Comparison of ENCODE assay signal across 21 cellular contexts in the genomic region with DNA sequence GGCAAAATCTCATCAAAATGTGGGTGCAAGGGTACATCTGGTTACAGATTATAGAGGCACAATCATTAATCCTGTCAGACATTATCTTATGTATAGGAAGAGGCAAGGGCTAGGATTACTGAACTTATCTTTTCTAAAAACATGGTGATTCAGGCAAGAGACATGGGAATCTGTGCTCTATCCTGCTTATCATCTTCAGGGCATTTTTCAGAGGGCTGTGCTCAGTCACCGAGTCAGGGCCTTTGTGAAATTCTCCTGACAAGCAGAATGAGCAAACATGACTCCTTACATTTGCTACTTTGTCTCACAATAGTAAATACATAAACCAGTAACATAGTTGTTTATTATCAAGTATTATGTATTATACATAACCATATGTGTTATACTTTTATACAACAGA.
DNase-seq lines count a peak whose midpoint lies in the region; ATAC-seq, FAIRE-seq and TF ChIP-seq lines count a peak whose summit lies in the region.
"Had no signal": no experiment of that assay in that cellular context is flagged by ENCODE, and none has a peak within 500 bp of the region (broad histone marks: within the 10 kb centered on the region; RNA-seq: fewer than 3 reads in every experiment).

No MANE protein-coding gene starts in this region.

- POLR2A ChIA-PET in MCF 10A (lab: Yijun Ruan, JAX), result no interaction called here

- H3K36me3 Mint-ChIP-seq in MCF 10A (ENCODE audit: insufficient read depth, unreplicated experiment), result no peaks in the 10 kb centered on the region
- no peaks in the 10 kb centered on the region for H3K36me3 Mint-ChIP-seq in stimulated activated effector memory CD8-positive, alpha-beta T cell treated with anti-CD3 and anti-CD28 coated beads, Interleukin-12 subunit alpha, Interleukin-12 subunit beta, amount 100 ng/mL, for 72 hours

- CTCF ChIA-PET in mammary epithelial cell (lab: Charles Lee; ENCODE audit: low non-redundant PET) (no interaction called here), MCF 10A (lab: Yijun Ruan, JAX) (no interaction called here)

- H3K9me3 ChIP-seq in mammary epithelial cell (replicated peaks; ENCODE audit: insufficient read depth, low read length), result no peaks in the 10 kb centered on the region
- H3K9me3 ChIP-seq in keratinocyte (ENCODE audit: control insufficient read depth, low read depth, low read length), result no peaks in the 10 kb centered on the region
- H3K9me3 ChIP-seq: A549, Caco-2 had no signal

- intact Hi-C loops in mammary epithelial cell (cut with micrococcal nuclease), result no loop called here
- intact Hi-C loops in MCF 10A (cut with micrococcal nuclease), result no loop called here

- H3K27me3 Mint-ChIP-seq in MCF 10A (ENCODE audit: insufficient read depth, unreplicated experiment), result no peaks in the 10 kb centered on the region
- H3K27me3 Mint-ChIP-seq: CD4-positive, alpha-beta T cell had no signal

- dilution Hi-C loops in mammary epithelial cell (cut with HindIII; ENCODE audit: low sequenced_read_pairs), result no loop called here
- dilution Hi-C loops in keratinocyte (cut with MboI; ENCODE audit: extremely low pct_ligation_motif_present, low sequenced_read_pairs), result no loop called here

- H3K36me3 ChIP-seq in mammary epithelial cell (ENCODE audit: insufficient read depth, low read length) (no peaks in the 10 kb centered on the region), keratinocyte (ENCODE audit: control insufficient read depth in 2 of 2, extremely low read depth in 1 of 2, insufficient read depth in 2 of 2, low read length in 2 of 2) (no peaks in the 10 kb centered on the region)

- peak overlapping the region; percentile 5 for H2AFZ ChIP-seq in mammary epithelial cell (ENCODE audit: low read depth, low read length)
- no peak overlapping the region for H2AFZ ChIP-seq in keratinocyte (ENCODE audit: control insufficient read depth, low read length)

- in situ Hi-C loops in mammary epithelial cell (cut with MboI; ENCODE audit: low sequenced_read_pairs in 2 of 2), result no loop called here

- H3K9me1 ChIP-seq in keratinocyte (ENCODE audit: control insufficient read depth, extremely low read depth, insufficient read depth, low read length), result no peaks in the 10 kb centered on the region

- DNase-seq in mammary epithelial cell (no peak), MCF 10A (ENCODE audit: unreplicated experiment) (no peak), cardiac fibroblast (ENCODE audit: low read depth in 2 of 2) (peak; percentile 1 to 6), keratinocyte (ENCODE audit: low read depth, low spot score) (no peak), ecto neural progenitor cell (ENCODE audit: low spot score) (no peak), GOT3 (lab: John Stamatoyannopoulos, UW) (no peak)
- no peak for DNase-seq in activated CD8-positive, alpha-beta memory T cell treated with anti-CD3 and anti-CD28 coated beads, Interleukin-2, amount 50 U/mL, for 48 hours
- no peak for DNase-seq in stimulated activated effector memory CD8-positive, alpha-beta T cell treated with anti-CD3 and anti-CD28 coated beads, Interleukin-12 subunit alpha, Interleukin-12 subunit beta, amount 100 ng/mL, for 72 hours (ENCODE audit: low spot score in 2 of 2)
- DNase-seq: AML-193; Caco-2; CD4-positive, alpha-beta T cell; GDM1; H9 had no signal

- H3K4me1 ChIP-seq in mammary epithelial cell (ENCODE audit: insufficient read depth, low read length) (peaks cover 17% of the 10 kb centered on the region), keratinocyte (ENCODE audit: control insufficient read depth, extremely low read depth, insufficient read depth, low read length) (peaks cover 20% of the 10 kb centered on the region)
- H3K4me1 ChIP-seq: A549 had no signal

- BruUV-seq in mammary epithelial cell (replicated peaks; lab: Mats Ljungman, UMichigan), result no TSS peak
- no TSS peak for BruUV-seq in MCF 10A (replicated peaks; lab: Mats Ljungman, UMichigan)

- H3K9ac ChIP-seq in mammary epithelial cell (ENCODE audit: insufficient read depth, low read length), result no peak overlapping the region
- no peak overlapping the region for H3K9ac ChIP-seq in keratinocyte (ENCODE audit: control insufficient read depth, extremely low read depth, insufficient read depth, low read length)

- no peak overlapping the region for H3K27ac Mint-ChIP-seq in MCF 10A (ENCODE audit: low read depth, unreplicated experiment)
- no peak overlapping the region for H3K27ac Mint-ChIP-seq in stimulated activated effector memory CD8-positive, alpha-beta T cell treated with anti-CD3 and anti-CD28 coated beads, Interleukin-12 subunit alpha, Interleukin-12 subunit beta, amount 100 ng/mL, for 72 hours
- H3K27ac Mint-ChIP-seq: CD4-positive, alpha-beta T cell had no signal

- no peaks in the 10 kb centered on the region for H4K20me1 ChIP-seq in mammary epithelial cell (ENCODE audit: insufficient read depth, low read length)
- H4K20me1 ChIP-seq in keratinocyte (ENCODE audit: control insufficient read depth, extremely low read depth, insufficient read depth, low read length), result no peaks in the 10 kb centered on the region

- H3K9me3 Mint-ChIP-seq in MCF 10A (ENCODE audit: unreplicated experiment), result no peaks in the 10 kb centered on the region
- peaks cover 3% of the 10 kb centered on the region for H3K9me3 Mint-ChIP-seq in stimulated activated effector memory CD8-positive, alpha-beta T cell treated with anti-CD3 and anti-CD28 coated beads, Interleukin-12 subunit alpha, Interleukin-12 subunit beta, amount 100 ng/mL, for 72 hours
- H3K9me3 Mint-ChIP-seq: CD4-positive, alpha-beta T cell; H9 had no signal

- H3K4me1 Mint-ChIP-seq in MCF 10A (ENCODE audit: insufficient read depth, unreplicated experiment), result peaks cover under 1% of the 10 kb centered on the region
- no peaks in the 10 kb centered on the region for H3K4me1 Mint-ChIP-seq in stimulated activated effector memory CD8-positive, alpha-beta T cell treated with anti-CD3 and anti-CD28 coated beads, Interleukin-12 subunit alpha, Interleukin-12 subunit beta, amount 100 ng/mL, for 72 hours
- H3K4me1 Mint-ChIP-seq: H9 had no signal

- no peak overlapping the region for H3K27ac ChIP-seq in mammary epithelial cell (ENCODE audit: insufficient read depth, low read depth, low read length)
- H3K27ac ChIP-seq in keratinocyte (ENCODE audit: control insufficient read depth, insufficient read depth, low read length), result no peak overlapping the region
- H3K27ac ChIP-seq: 22Rv1, A549, C4-2B had no signal

- peak; percentile 60 for FAIRE-seq in keratinocyte (lab: Jason Lieb, UNC)
- FAIRE-seq: A549, D721Med, GM12892, GM18507, H1, HepG2 had no signal

- no peak overlapping the region for H3K4me2 ChIP-seq in mammary epithelial cell (ENCODE audit: insufficient read depth, low read depth, low read length)
- H3K4me2 ChIP-seq in keratinocyte (ENCODE audit: control insufficient read depth, extremely low read depth, insufficient read depth, low read depth, low read length), result no peak overlapping the region
- H3K4me2 ChIP-seq: A549 had no signal

- H3K27me3 ChIP-seq in mammary epithelial cell (ENCODE audit: insufficient read depth, low read length), result no peaks in the 10 kb centered on the region
- no peaks in the 10 kb centered on the region for H3K27me3 ChIP-seq in keratinocyte (ENCODE audit: control insufficient read depth, extremely low read depth, insufficient read depth, low read length)

- H3K4me3 Mint-ChIP-seq in MCF 10A (ENCODE audit: unreplicated experiment), result no peak overlapping the region
- no peak overlapping the region for H3K4me3 Mint-ChIP-seq in stimulated activated effector memory CD8-positive, alpha-beta T cell treated with anti-CD3 and anti-CD28 coated beads, Interleukin-12 subunit alpha, Interleukin-12 subunit beta, amount 100 ng/mL, for 72 hours
- H3K4me3 Mint-ChIP-seq: CD4-positive, alpha-beta T cell; H9 had no signal

- WGBS in mammary epithelial cell (ENCODE audit: low coverage, missing lambda C conversion rate), result 77% methylated on average over 1 of the region's 1 CpG

- H3K79me2 ChIP-seq in mammary epithelial cell (ENCODE audit: insufficient read depth, low read length) (no peaks in the 10 kb centered on the region), keratinocyte (ENCODE audit: control insufficient read depth, insufficient read depth, low read length) (no peaks in the 10 kb centered on the region)

- H3K4me3 ChIP-seq in mammary epithelial cell (replicated peaks in 1 of 3; ENCODE audit: insufficient read depth in 1 of 3, low read depth in 2 of 3, low read length in 3 of 3) (no peak overlapping the region), cardiac fibroblast (replicated peaks in 1 of 2; ENCODE audit: low read depth in 2 of 2, low read length in 2 of 2) (no peak overlapping the region), keratinocyte (ENCODE audit: control insufficient read depth in 2 of 3, extremely low read depth in 1 of 3, insufficient read depth in 2 of 3, low read depth in 1 of 3, low read length in 3 of 3) (no peak overlapping the region)
- H3K4me3 ChIP-seq: A549 had no signal

- no peak for TF ChIP-seq CTCF in mammary epithelial cell (conservative IDR thresholded peaks at IDR 0.05 in 1 of 2, IDR thresholded peaks at IDR 0.05 in 1 of 2; ENCODE audit: extremely low read depth in 1 of 2, insufficient read depth in 1 of 2, low read depth in 1 of 2, low read length in 2 of 2)
- TF ChIP-seq CTCF in MCF 10A (IDR thresholded peaks at IDR 0.05; ENCODE audit: unreplicated experiment), result no peak
- TF ChIP-seq CTCF in cardiac fibroblast (IDR thresholded peaks at IDR 0.05; ENCODE audit: low read depth, low read length), result no peak
- no peak for TF ChIP-seq CTCF in keratinocyte (optimal IDR thresholded peaks at IDR 0.05 in 1 of 3, IDR thresholded peaks at IDR 0.05 in 1 of 3, conservative IDR thresholded peaks at IDR 0.05 in 1 of 3; ENCODE audit: extremely low read depth in 1 of 3, insufficient read depth in 2 of 3, low read length in 3 of 3)

- no peak for ATAC-seq in stimulated activated effector memory CD8-positive, alpha-beta T cell treated with anti-CD3 and anti-CD28 coated beads, Interleukin-12 subunit alpha, Interleukin-12 subunit beta, amount 100 ng/mL, for 72 hours
- ATAC-seq: A549, HepG2 had no signal

Comparison
In these comparisons a context has a peak if more than half of its experiments do, and no peak if none do; other contexts are left out.
1. DNase-seq: peak in cardiac fibroblast (2 of 2); none in mammary epithelial cell (single experiment), MCF 10A (single experiment), keratinocyte (single experiment), ecto neural progenitor cell (single experiment), activated CD8-positive, alpha-beta memory T cell treated with anti-CD3 and anti-CD28 coated beads, Interleukin-2, amount 50 U/mL, for 48 hours (single experiment), stimulated activated effector memory CD8-positive, alpha-beta T cell treated with anti-CD3 and anti-CD28 coated beads, Interleukin-12 subunit alpha, Interleukin-12 subunit beta, amount 100 ng/mL, for 72 hours (0 of 2) and GOT3 (single experiment).